Comparison of ENCODE assay signal across 1 cellular context in the genomic region with DNA sequence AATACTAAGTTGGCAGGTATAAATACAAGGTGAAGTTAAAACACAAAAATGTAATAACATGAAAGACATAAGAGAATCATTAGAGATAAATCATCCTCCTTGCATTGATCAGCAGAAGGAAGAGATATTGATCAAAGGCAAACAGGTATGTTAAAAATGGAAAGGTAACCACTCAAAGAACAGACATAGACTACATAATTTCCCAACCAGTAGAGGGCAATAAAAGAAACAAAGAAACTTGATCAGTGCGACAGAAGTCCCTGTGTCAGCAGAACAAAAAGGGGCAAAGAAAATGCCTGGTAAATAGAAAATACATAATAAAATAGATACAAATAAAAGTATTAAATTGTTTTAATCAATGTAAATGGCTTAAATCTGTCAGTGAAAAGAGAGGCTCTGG.
TF ChIP-seq lines count a peak whose summit lies in the region.

No MANE protein-coding gene starts in this region.

TF ChIP-seq in SK-N-SH, 30 proteins besides CTCF, POLR2A, EP300 and RAD21:
- TF ChIP-seq SMC3 (IDR thresholded peaks at IDR 0.05; ENCODE audit: low read depth, low read length): peak; percentile 36; the same call in 1 of the 2 replicates
- no peak for TF ChIP-seq GATA2 (CRISPR knock-in tag; IDR thresholded peaks at IDR 0.05)
